ENCODE assay signal across 8 cellular contexts in the genomic region with DNA sequence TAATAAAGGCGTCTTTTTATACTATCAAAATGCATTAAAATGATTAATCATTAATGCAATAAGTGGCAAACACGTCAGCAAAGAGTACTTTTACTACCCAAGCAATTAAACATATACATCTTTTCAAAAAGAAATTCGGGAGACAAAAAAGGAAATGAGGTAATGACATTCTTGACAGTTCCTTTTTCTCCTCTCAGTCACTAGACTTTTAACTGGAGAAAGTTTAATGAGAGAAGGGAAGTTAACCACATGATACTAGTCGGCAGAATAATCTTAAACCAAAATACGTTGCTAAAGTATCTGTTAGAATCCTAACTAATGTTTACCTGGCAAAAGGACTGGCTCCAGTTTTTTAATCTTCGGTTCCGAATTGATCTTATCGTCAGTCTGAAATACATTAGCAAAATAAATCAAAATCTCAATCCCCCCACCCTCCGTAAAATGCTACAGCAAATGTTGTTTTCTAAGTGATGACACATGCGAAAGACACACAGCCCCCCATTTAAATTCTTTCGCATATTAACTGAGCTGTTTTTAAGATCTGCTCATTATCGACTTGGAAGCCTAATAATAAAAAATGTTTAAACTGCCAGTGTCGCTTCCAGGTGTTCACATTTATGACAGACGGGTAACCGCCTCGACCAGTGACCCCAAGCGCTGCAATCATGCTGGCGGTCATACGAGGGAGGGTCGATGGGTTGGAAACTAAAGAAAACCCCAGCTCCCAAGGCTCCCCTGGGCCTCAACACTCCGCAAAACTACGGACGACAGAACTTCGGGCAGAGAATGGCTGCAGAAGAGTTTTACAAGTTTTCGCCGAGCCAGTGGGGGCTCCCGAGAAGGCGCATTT. TPM values are rescaled to one million over a fixed set of nuclear protein-coding genes. Genes with fewer than 3 reads are reported as not detected.
DNase-seq lines count a peak whose midpoint lies in the region; ATAC-seq, FAIRE-seq and TF ChIP-seq lines count a peak whose summit lies in the region.

No MANE protein-coding gene starts in this region.

- H3K36me3 ChIP-seq in MG63 (no peaks in the 10 kb centered on the region; the same call in 1 of the 2 replicates), kidney (ENCODE audit: control insufficient read depth in 1 of 2, insufficient read depth in 2 of 2, low read length in 2 of 2) (peaks cover 3 to 4% of the 10 kb centered on the region in 2 donors)

- H3K9ac ChIP-seq in kidney (ENCODE audit: low read length in 2 of 2): peak overlapping the region; percentile 95 to 98

- H3K27ac Mint-ChIP-seq in activated naive CD4-positive, alpha-beta T cell treated with anti-CD3 and anti-CD28 coated beads, Interleukin-2, amount 50 U/mL, for 24 hours: peak overlapping the region; percentile 92
- H3K27ac Mint-ChIP-seq in stimulated activated naive CD8-positive, alpha-beta T cell treated with anti-CD3 and anti-CD28 coated beads, Interleukin-15, amount 100 ng/mL, for 72 hours: peak overlapping the region; percentile 92 to 97

- H3K27me3 Mint-ChIP-seq in activated naive CD4-positive, alpha-beta T cell treated with anti-CD3 and anti-CD28 coated beads, Interleukin-2, amount 50 U/mL, for 24 hours: no peaks in the 10 kb centered on the region
- H3K27me3 Mint-ChIP-seq in stimulated activated naive CD8-positive, alpha-beta T cell treated with anti-CD3 and anti-CD28 coated beads, Interleukin-15, amount 100 ng/mL, for 72 hours: no peaks in the 10 kb centered on the region

- peaks cover 17 to 19% of the 10 kb centered on the region in 2 donors for H3K4me1 ChIP-seq in kidney (ENCODE audit: control insufficient read depth in 1 of 2, insufficient read depth in 1 of 2, low read depth in 1 of 2, low read length in 2 of 2)

- TF ChIP-seq CTCF in astrocyte of the spinal cord (IDR thresholded peaks at IDR 0.05; ENCODE audit: low read depth, low read length): no peak
- TF ChIP-seq CTCF in kidney (IDR thresholded peaks at IDR 0.05; ENCODE audit: borderline replicate concordance, extremely low read depth, insufficient read depth): no peak

- in situ Hi-C loops in astrocyte of the spinal cord (cut with HindIII; ENCODE audit: low sequenced_read_pairs): no loop called here

- H3K9me3 ChIP-seq in MG63 (no peaks in the 10 kb centered on the region), kidney (ENCODE audit: control insufficient read depth in 1 of 2, low read length in 2 of 2) (no peaks in the 10 kb centered on the region)

- peaks cover 4% of the 10 kb centered on the region for H3K36me3 Mint-ChIP-seq in activated naive CD4-positive, alpha-beta T cell treated with anti-CD3 and anti-CD28 coated beads, Interleukin-2, amount 50 U/mL, for 24 hours

- peak overlapping the region; percentile 90 to 97 for H3K27ac ChIP-seq in kidney (ENCODE audit: low read depth in 2 of 2, low read length in 2 of 2)

- H3K4me3 ChIP-seq in MG63 (peak overlapping the region; percentile 95), astrocyte of the spinal cord (ENCODE audit: low read depth, low read length) (peak overlapping the region; percentile 91), kidney (ENCODE audit: low read length in 2 of 2) (peak overlapping the region; percentile 88 to 98)

- peak; percentile 21 for ATAC-seq in stimulated activated naive CD8-positive, alpha-beta T cell treated with anti-CD3 and anti-CD28 coated beads, Interleukin-15, amount 100 ng/mL, for 72 hours

- no peak for DNase-seq in activated naive CD4-positive, alpha-beta T cell treated with Interleukin-2 at 50 U/mL for 16 hours
- DNase-seq in MG63 (no peak), astrocyte of the spinal cord (ENCODE audit: low read depth, low spot score) (peak; percentile 37), kidney (no peak), RCC 7860 (ENCODE audit: low spot score) (no peak), hepatic stellate cell (ENCODE audit: low spot score) (no peak)
- DNase-seq in stimulated activated naive CD8-positive, alpha-beta T cell treated with anti-CD3 and anti-CD28 coated beads, Interleukin-15, amount 100 ng/mL, for 72 hours: no peak

- H3K27me3 ChIP-seq in MG63: no peaks in the 10 kb centered on the region

- intact Hi-C loops in kidney (cut with DNase I): no loop called here

- peaks cover 36% of the 10 kb centered on the region for H3K4me1 Mint-ChIP-seq in activated naive CD4-positive, alpha-beta T cell treated with anti-CD3 and anti-CD28 coated beads, Interleukin-2, amount 50 U/mL, for 24 hours
- H3K4me1 Mint-ChIP-seq in stimulated activated naive CD8-positive, alpha-beta T cell treated with anti-CD3 and anti-CD28 coated beads, Interleukin-15, amount 100 ng/mL, for 72 hours: peaks cover 32% of the 10 kb centered on the region

- FAIRE-seq in kidney (lab: Jason Lieb, UNC) (peak; percentile 23), RCC 7860 (lab: Jason Lieb, UNC) (no peak)

- no peaks in the 10 kb centered on the region for H3K9me3 Mint-ChIP-seq in activated naive CD4-positive, alpha-beta T cell treated with anti-CD3 and anti-CD28 coated beads, Interleukin-2, amount 50 U/mL, for 24 hours
- H3K9me3 Mint-ChIP-seq in stimulated activated naive CD8-positive, alpha-beta T cell treated with anti-CD3 and anti-CD28 coated beads, Interleukin-15, amount 100 ng/mL, for 72 hours: no peaks in the 10 kb centered on the region

- peak overlapping the region; percentile 96 for H3K4me3 Mint-ChIP-seq in activated naive CD4-positive, alpha-beta T cell treated with anti-CD3 and anti-CD28 coated beads, Interleukin-2, amount 50 U/mL, for 24 hours
- peak overlapping the region; percentile 97 to 99 for H3K4me3 Mint-ChIP-seq in stimulated activated naive CD8-positive, alpha-beta T cell treated with anti-CD3 and anti-CD28 coated beads, Interleukin-15, amount 100 ng/mL, for 72 hours

RNA-seq across cellular contexts. Expression of a gene that starts 0.8 kb away (rescaled TPM):
- total RNA-seq in MG63 (2014; rRNA removed; shearing (Covaris generic); ENCODE audit: low replicate concordance): 2.4 and 16.3 TPM in 2 replicates
- 70.4 TPM for total RNA-seq in kidney
- polyA plus RNA-seq in kidney (ENCODE audit: insufficient read depth, low read depth, low replicate concordance): 26.2 TPM
